Comparison of ENCODE assay signal across 10 cellular contexts in the genomic region with DNA sequence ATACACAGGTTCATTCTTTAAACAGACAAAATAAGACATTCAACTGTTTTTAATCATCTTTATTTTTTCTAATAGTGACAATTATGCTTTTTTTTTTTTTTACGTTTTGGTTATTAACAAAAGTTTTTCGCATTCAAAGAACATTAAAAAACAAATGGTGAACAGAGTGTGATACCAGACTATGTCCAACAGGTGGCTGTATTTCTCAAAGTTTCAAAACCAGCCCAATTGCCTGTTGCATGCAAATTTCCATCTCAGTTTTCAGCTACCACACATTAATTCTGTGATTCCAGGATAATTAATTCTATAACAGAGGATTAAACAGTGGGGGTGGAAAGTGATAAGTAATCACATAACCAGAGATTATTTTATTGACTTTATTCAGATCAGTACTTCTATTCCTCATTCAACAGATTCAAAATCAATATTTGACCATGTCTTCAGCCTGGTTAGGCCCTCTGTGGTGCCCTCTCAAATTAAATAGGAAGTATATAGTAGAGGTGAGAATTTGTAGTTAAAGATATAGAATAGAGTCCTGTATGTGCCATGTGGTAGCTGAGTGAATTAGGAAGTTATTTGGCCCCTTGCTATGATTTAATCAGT.
DNase-seq lines count a peak whose midpoint lies in the region; ATAC-seq, FAIRE-seq and TF ChIP-seq lines count a peak whose summit lies in the region.
"Had no signal": no experiment of that assay in that cellular context is flagged by ENCODE, and none has a peak within 500 bp of the region (broad histone marks: within the 10 kb centered on the region; RNA-seq: fewer than 3 reads in every experiment).

No MANE protein-coding gene starts in this region.

- FAIRE-seq in GM12891 (lab: Jason Lieb, UNC): no peak

- ATAC-seq in GM18907 (IDR thresholded peaks at IDR 0.05; ENCODE audit: unreplicated experiment) (peak; percentile 76), HG03159 (IDR thresholded peaks at IDR 0.05; ENCODE audit: unreplicated experiment) (peak; percentile 91)
- ATAC-seq: naive thymus-derived CD8-positive, alpha-beta T cell had no signal

- 17% methylated on average over 2 of the region's 2 CpGs for WGBS in smooth muscle cell (ENCODE audit: low lambda C conversion rate)

- no peaks in the 10 kb centered on the region for H3K4me1 ChIP-seq in smooth muscle cell (ENCODE audit: low read depth)
- H3K4me1 ChIP-seq: SJCRH30 had no signal

- H3K4me2 ChIP-seq in smooth muscle cell: no peak overlapping the region

- H3K79me2 ChIP-seq in smooth muscle cell (ENCODE audit: low read depth): no peaks in the 10 kb centered on the region

- no peak overlapping the region for H2AFZ ChIP-seq in smooth muscle cell (ENCODE audit: low read depth)

- no peak for TF ChIP-seq POLR2A in GM12891 (IDR thresholded peaks at IDR 0.05; ENCODE audit: low read depth, low read length)

- peak; percentile 69 for DNase-seq in COLO829 (ENCODE audit: low spot score)
- peak; percentile 51 for DNase-seq in RWPE1 (ENCODE audit: low spot score)
- peak; percentile 17 to 65 for DNase-seq in foreskin fibroblast
- no peak for DNase-seq in smooth muscle cell (lab: John Stamatoyannopoulos, UW; ENCODE audit: unreplicated experiment)
- DNase-seq in occipital lobe (lab: John Stamatoyannopoulos, UW): no peak
- DNase-seq in GM12891 (ENCODE audit: insufficient read length, low spot score): no peak

- H3K4me3 ChIP-seq in foreskin fibroblast (ENCODE audit: low read depth in 1 of 2, low read length in 2 of 2): no peak overlapping the region
- no peak overlapping the region for H3K4me3 ChIP-seq in smooth muscle cell
- H3K4me3 ChIP-seq: SJCRH30 had no signal

- H4K20me1 ChIP-seq in smooth muscle cell (ENCODE audit: low read depth): no peaks in the 10 kb centered on the region

- H3K27me3 ChIP-seq in smooth muscle cell (ENCODE audit: low read depth): peaks cover 11% of the 10 kb centered on the region
- H3K27me3 ChIP-seq: SJCRH30 had no signal

- CTCF ChIA-PET in RWPE1 (lab: Yijun Ruan, JAX): interaction anchor here (0.5 to 2.5 kb wide), 19 partner anchors 17 to 1687 kb away, joined by 3 to 11 read pairs (median 4); no protein-coding TSS in a partner anchor

- H3K27ac ChIP-seq in RWPE1 (no peak overlapping the region), smooth muscle cell (ENCODE audit: low read depth) (no peak overlapping the region)
- H3K27ac ChIP-seq: SJCRH30 had no signal

- TF ChIP-seq CTCF in RWPE1 (conservative IDR thresholded peaks at IDR 0.05; ENCODE audit: low read depth) (peak; percentile 74), foreskin fibroblast (IDR thresholded peaks at IDR 0.05; ENCODE audit: low read depth, low read length) (peak; percentile 45), smooth muscle cell (IDR thresholded peaks at IDR 0.05; ENCODE audit: borderline replicate concordance, insufficient read depth, poor library complexity, severe bottlenecking) (peak; percentile 70)

- no peaks in the 10 kb centered on the region for H3K9me3 ChIP-seq in smooth muscle cell (replicated peaks; ENCODE audit: low read depth)
- H3K9me3 ChIP-seq: SJCRH30 had no signal

- H3K9ac ChIP-seq in smooth muscle cell (ENCODE audit: low read depth): no peak overlapping the region

- POLR2A ChIA-PET in RWPE1 (lab: Yijun Ruan, JAX; ENCODE audit: low non-redundant PET): no interaction called here

- no peaks in the 10 kb centered on the region for H3F3A ChIP-seq in smooth muscle cell (ENCODE audit: low read depth)

- no peaks in the 10 kb centered on the region for H3K36me3 ChIP-seq in smooth muscle cell (ENCODE audit: low read depth)
- H3K36me3 ChIP-seq: SJCRH30 had no signal

TF ChIP-seq in GM12891, 5 proteins besides CTCF, POLR2A, EP300 and RAD21:
- TF ChIP-seq SPI1 (IDR thresholded peaks at IDR 0.05; ENCODE audit: low read depth, low read length): no peak
- TF ChIP-seq TAF1 (IDR thresholded peaks at IDR 0.05; ENCODE audit: low read depth, low read length): no peak
- no peak for TF ChIP-seq PAX5 (IDR thresholded peaks at IDR 0.05; ENCODE audit: insufficient read depth, low read length, severe bottlenecking)
- TF ChIP-seq POU2F2 (IDR thresholded peaks at IDR 0.05; ENCODE audit: low read depth, low read length): no peak
- no peak for TF ChIP-seq POLR2AphosphoS5 (IDR thresholded peaks at IDR 0.05; ENCODE audit: low read depth, low read length)

Comparison
In these comparisons a context has a peak if more than half of its experiments do, and no peak if none do; other contexts are left out.
1. DNase-seq: peak in COLO829 (single experiment), RWPE1 (single experiment) and foreskin fibroblast (2 of 2); none in smooth muscle cell (single experiment), occipital lobe (single experiment) and GM12891 (single experiment).
2. Peak in every context shown above with its lines, with median percentiles within 50 percentile points of each other: CTCF ChIP-seq.